In the genomic region with DNA sequence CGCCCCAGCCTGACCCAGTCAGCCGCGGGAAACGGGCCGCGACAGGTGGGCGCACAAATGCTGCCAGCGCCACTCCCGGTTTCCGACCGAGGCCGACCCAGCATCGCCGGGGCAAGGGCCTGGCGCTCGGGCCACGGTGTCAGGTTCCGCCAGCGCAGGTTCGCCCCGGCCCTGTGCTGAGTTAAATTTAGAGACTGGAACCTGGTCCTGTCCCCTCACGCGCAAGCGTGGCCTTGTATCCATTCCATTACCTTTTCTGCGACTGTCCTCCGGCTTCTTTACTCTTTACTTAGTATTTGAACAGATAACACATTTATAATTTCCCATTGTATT, we compare ENCODE assay signal across 7 cellular contexts. TPM values are rescaled to one million over a fixed set of nuclear protein-coding genes. Genes with fewer than 3 reads are reported as not detected.
DNase-seq lines count a peak whose midpoint lies in the region; ATAC-seq and TF ChIP-seq lines count a peak whose summit lies in the region.
"Had no signal": no experiment of that assay in that cellular context is flagged by ENCODE, and none has a peak within 500 bp of the region (broad histone marks: within the 10 kb centered on the region; RNA-seq: fewer than 3 reads in every experiment).

No MANE protein-coding gene starts in this region.

- H3K36me3 ChIP-seq in heart left ventricle, result no peaks in the 10 kb centered on the region
- no peaks in the 10 kb centered on the region for H3K36me3 ChIP-seq in testis (ENCODE audit: low read depth, missing control alignments)

- peak overlapping the region in 11 of 12 donors; percentile 50 to 90 (median 82) for H3K27ac ChIP-seq in heart left ventricle
- H3K27ac ChIP-seq in testis, result no peak overlapping the region
- no peak overlapping the region for H3K27ac ChIP-seq in caudate nucleus (ENCODE audit: low read depth, low read length)

- H3K4me1 Mint-ChIP-seq in T-helper 2 cell treated with Interferon-gamma antibody and Interleukin-4, amounts not matched to agents 5 μg/mL and 100 μg/mL, for 36 hours (ENCODE audit: low read depth), result peaks cover 31% of the 10 kb centered on the region

- H3K9me3 Mint-ChIP-seq in T-helper 2 cell treated with Interferon-gamma antibody and Interleukin-4, amounts not matched to agents 5 μg/mL and 100 μg/mL, for 36 hours, result no peaks in the 10 kb centered on the region

- H3K4me3 Mint-ChIP-seq in T-helper 2 cell treated with Interferon-gamma antibody and Interleukin-4, amounts not matched to agents 5 μg/mL and 100 μg/mL, for 36 hours, result peak overlapping the region; percentile 84

- no peak for DNase-seq in T-helper 2 cell treated with Interferon-gamma antibody and Interleukin-4, amounts not matched to agents 5 μg/mL and 100 μg/mL, for 36 hours (ENCODE audit: low spot score)
- DNase-seq in T-helper 2 cell (no peak), heart left ventricle (no peak), testis (no peak), NCI-H128 (lab: John Stamatoyannopoulos, UW; ENCODE audit: unreplicated experiment) (no peak), caudate nucleus (lab: John Stamatoyannopoulos, UW) (no peak)
- DNase-seq: NCI-H2227 treated with DMSO at 0.1 percent for 48 hours had no signal

- H3K27me3 ChIP-seq in heart left ventricle (peaks cover 0 to 3% (median 0%) of the 10 kb centered on the region in 9 donors), testis (no peaks in the 10 kb centered on the region)

- ATAC-seq in heart left ventricle, result peak in 2 of 4 donors; percentile 7 to 13

- peaks cover 4 to 46% (median 16%) of the 10 kb centered on the region in 12 donors for H3K4me1 ChIP-seq in heart left ventricle
- H3K4me1 ChIP-seq in testis, result peaks cover 2% of the 10 kb centered on the region

- H3K36me3 Mint-ChIP-seq in T-helper 2 cell treated with Interferon-gamma antibody and Interleukin-4, amounts not matched to agents 5 μg/mL and 100 μg/mL, for 36 hours (ENCODE audit: low read depth), result peaks cover 6% of the 10 kb centered on the region

- H3K9me3 ChIP-seq in heart left ventricle (no peaks in the 10 kb centered on the region), testis (no peaks in the 10 kb centered on the region)

- H3K4me3 ChIP-seq in heart left ventricle (peak overlapping the region; percentile 46 to 78 (median 70)), testis (peak overlapping the region; percentile 51 to 74)

- no peak for TF ChIP-seq POLR2A in heart left ventricle (IDR thresholded peaks at IDR 0.05)
- TF ChIP-seq POLR2A in testis (IDR thresholded peaks at IDR 0.05), result no peak

- no peak for TF ChIP-seq CTCF in heart left ventricle (IDR thresholded peaks at IDR 0.05)
- no peak for TF ChIP-seq CTCF in testis (IDR thresholded peaks at IDR 0.05)

- peak overlapping the region; percentile 62 for H3K27ac Mint-ChIP-seq in T-helper 2 cell treated with Interferon-gamma antibody and Interleukin-4, amounts not matched to agents 5 μg/mL and 100 μg/mL, for 36 hours

- WGBS in heart left ventricle, 4 donors, result 2 to 6% (median 4%) methylated on average over 12 to 26 of the region's 26 CpGs
- 3 to 5% methylated on average over 14 to 25 of the region's 26 CpGs for WGBS in testis, 2 donors

- H3K27me3 Mint-ChIP-seq in T-helper 2 cell treated with Interferon-gamma antibody and Interleukin-4, amounts not matched to agents 5 μg/mL and 100 μg/mL, for 36 hours (ENCODE audit: low read depth), result peaks cover 45% of the 10 kb centered on the region

- intact Hi-C loops in heart left ventricle (cut with DNase I), result loop anchor here in 1 of 10 donors (5.0 kb wide), 1 partner anchor 37 kb away; the partner anchor contains the start of gene RACK1
- intact Hi-C loops in testis (cut with DNase I; ENCODE audit: low total_unique reads), result no loop called here

RNA-seq across cellular contexts. Expression of gene TRIM7, which starts 0.4 kb away (rescaled TPM):
- total RNA-seq in heart left ventricle (10 to 100 TPM in 1 of 9 donors, 1 to 10 TPM in 8; 3.7 to 10.2 (median 6.7) TPM), testis (under 1 TPM; 0.43 to 0.87 TPM)
- polyA plus RNA-seq in heart left ventricle (10 to 100 TPM in 1 of 2 donors, 1 to 10 TPM in 1; 3.6 to 11.0 TPM), testis (ENCODE audit: insufficient read depth, low read depth, low replicate concordance) (0.47 TPM)

RNA-seq across cellular contexts. Expression of gene TRIM41, which starts 17.7 kb away (rescaled TPM):
- 10 to 100 TPM; 12.3 to 27.3 (median 23.9) TPM for total RNA-seq in heart left ventricle
- polyA plus RNA-seq in heart left ventricle, result 10 to 100 TPM; 20.2 TPM
- 10 to 100 TPM; 39.6 to 53.1 TPM for total RNA-seq in testis
- polyA plus RNA-seq in testis (ENCODE audit: insufficient read depth, low read depth, low replicate concordance), result 61.5 TPM

RNA-seq across cellular contexts. Expression of gene RACK1, which starts 38.3 kb away (rescaled TPM):
- 1,000 to 10,000 TPM in 2 of 9 donors, 100 to 1,000 TPM in 7; 560 to 1,237 (median 771) TPM for total RNA-seq in heart left ventricle
- polyA plus RNA-seq in heart left ventricle, result 1,000 to 10,000 TPM in 1 of 2 donors, 100 to 1,000 TPM in 1; 876 to 2,287 TPM
- 1,000 to 10,000 TPM in 1 of 2 donors, 100 to 1,000 TPM in 1; 777 to 1,606 TPM for total RNA-seq in testis
- 1,149 TPM for polyA plus RNA-seq in testis (ENCODE audit: insufficient read depth, low read depth, low replicate concordance)

RNA-seq across cellular contexts. Expression of gene TRIM52, which starts 55.6 kb away (rescaled TPM):
- total RNA-seq in heart left ventricle (10 to 100 TPM in 1 of 9 donors, 1 to 10 TPM in 8; 5.6 to 12.8 (median 7.6) TPM), testis (10 to 100 TPM; 28.4 to 32.8 TPM)
- polyA plus RNA-seq in heart left ventricle (10 to 100 TPM in 1 of 2 donors, 1 to 10 TPM in 1; 5.9 to 10.3 TPM), testis (ENCODE audit: insufficient read depth, low read depth, low replicate concordance) (19.3 TPM)

RNA-seq across cellular contexts. Expression of gene OR2V2, which starts 58.0 kb away (rescaled TPM):
- total RNA-seq in heart left ventricle, result not detected
- polyA plus RNA-seq in heart left ventricle, result not detected
- not detected for total RNA-seq in testis
- polyA plus RNA-seq in testis (ENCODE audit: insufficient read depth, low read depth, low replicate concordance), result not detected

Comparison
In these comparisons a context has a peak if more than half of its experiments do, and no peak if none do; other contexts are left out.
1. H3K27ac ChIP-seq: peak in heart left ventricle (11 of 12); none in testis (0 of 2) and caudate nucleus (single experiment).